ENCODE assay signal across 8 cellular contexts in the genomic region with DNA sequence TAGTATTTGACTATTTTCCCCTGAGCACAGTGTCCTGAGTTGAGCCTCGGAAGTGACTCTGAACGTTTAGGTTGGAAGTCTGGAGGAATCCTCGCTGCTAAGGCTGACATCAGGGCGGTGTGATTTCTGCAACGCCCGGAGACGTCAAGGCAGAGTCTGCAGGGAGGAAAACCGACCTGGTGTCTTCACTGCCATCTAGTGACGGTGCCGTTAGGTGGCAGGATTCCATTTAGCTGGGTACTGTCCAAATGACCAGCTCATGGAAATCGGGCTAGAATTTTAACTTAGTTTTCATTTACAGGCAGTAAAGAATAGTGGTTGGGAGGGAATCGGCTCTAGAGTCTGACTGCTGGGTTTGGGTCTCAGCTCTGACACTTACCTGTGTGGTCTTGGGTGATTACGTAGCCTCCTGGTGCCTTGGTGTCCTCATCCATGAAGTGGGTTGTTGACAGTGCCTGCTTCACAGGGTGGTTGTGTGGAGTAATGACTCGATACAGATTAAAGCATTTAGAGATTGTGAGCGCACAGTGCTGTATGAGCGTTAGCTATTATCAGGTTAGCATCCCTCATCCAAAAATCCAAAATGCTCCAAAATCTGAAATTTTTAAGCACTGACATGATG.
DNase-seq lines count a peak whose midpoint lies in the region; ATAC-seq and TF ChIP-seq lines count a peak whose summit lies in the region.

No MANE protein-coding gene starts in this region.

- peaks cover 4% of the 10 kb centered on the region for H3K9me3 Mint-ChIP-seq in stimulated activated effector memory CD8-positive, alpha-beta T cell treated with anti-CD3 and anti-CD28 coated beads, Interleukin-12 subunit alpha, Interleukin-12 subunit beta, amount 100 ng/mL, for 72 hours

- H3K4me3 ChIP-seq in NB4 (ENCODE audit: low read depth, low read length), result no peak overlapping the region

- peaks cover 5% of the 10 kb centered on the region for H3K4me1 Mint-ChIP-seq in stimulated activated effector memory CD8-positive, alpha-beta T cell treated with anti-CD3 and anti-CD28 coated beads, Interleukin-12 subunit alpha, Interleukin-12 subunit beta, amount 100 ng/mL, for 72 hours

- peak; percentile 83 for TF ChIP-seq CTCF in 22Rv1 (IDR thresholded peaks at IDR 0.05)
- peak; percentile 93 for TF ChIP-seq CTCF in NB4 (IDR thresholded peaks at IDR 0.05; ENCODE audit: low read depth, low read length)

- no peaks in the 10 kb centered on the region for H3K36me3 Mint-ChIP-seq in stimulated activated effector memory CD8-positive, alpha-beta T cell treated with anti-CD3 and anti-CD28 coated beads, Interleukin-12 subunit alpha, Interleukin-12 subunit beta, amount 100 ng/mL, for 72 hours

- DNase-seq in ELF-1 (ENCODE audit: low read depth, low spot score) (peak; percentile 68), NB4 (ENCODE audit: low read depth) (peak; percentile 74), hepatic stellate cell (ENCODE audit: low spot score) (peak; percentile 42), OCI-M2 (lab: John Stamatoyannopoulos, UW; ENCODE audit: unreplicated experiment) (no peak)
- DNase-seq in activated naive CD4-positive, alpha-beta T cell treated with anti-CD3 and anti-CD28 coated beads, Interleukin-2, amount 50 U/mL, for 16 hours, result peak; percentile 19
- DNase-seq in stimulated activated effector memory CD8-positive, alpha-beta T cell treated with anti-CD3 and anti-CD28 coated beads, Interleukin-12 subunit alpha, Interleukin-12 subunit beta, amount 100 ng/mL, for 72 hours (ENCODE audit: low spot score in 2 of 2), result no peak

- no peak overlapping the region for H3K27ac Mint-ChIP-seq in stimulated activated effector memory CD8-positive, alpha-beta T cell treated with anti-CD3 and anti-CD28 coated beads, Interleukin-12 subunit alpha, Interleukin-12 subunit beta, amount 100 ng/mL, for 72 hours

- H3K4me3 Mint-ChIP-seq in stimulated activated effector memory CD8-positive, alpha-beta T cell treated with anti-CD3 and anti-CD28 coated beads, Interleukin-12 subunit alpha, Interleukin-12 subunit beta, amount 100 ng/mL, for 72 hours, result no peak overlapping the region

- peak; percentile 49 for ATAC-seq in stimulated activated effector memory CD8-positive, alpha-beta T cell treated with anti-CD3 and anti-CD28 coated beads, Interleukin-12 subunit alpha, Interleukin-12 subunit beta, amount 100 ng/mL, for 72 hours
- ATAC-seq in GM21367 (IDR thresholded peaks at IDR 0.05; ENCODE audit: unreplicated experiment), result no peak

- no peak overlapping the region for H3K27ac ChIP-seq in 22Rv1

- TF ChIP-seq POLR2A in NB4 (IDR thresholded peaks at IDR 0.05; ENCODE audit: extremely low read depth, insufficient read length), result no peak

Comparison
In these comparisons a context has a peak if more than half of its experiments do, and no peak if none do; other contexts are left out.
1. DNase-seq: peak in ELF-1 (single experiment), NB4 (single experiment), activated naive CD4-positive, alpha-beta T cell treated with anti-CD3 and anti-CD28 coated beads, Interleukin-2, amount 50 U/mL, for 16 hours (single experiment) and hepatic stellate cell (single experiment); none in stimulated activated effector memory CD8-positive, alpha-beta T cell treated with anti-CD3 and anti-CD28 coated beads, Interleukin-12 subunit alpha, Interleukin-12 subunit beta, amount 100 ng/mL, for 72 hours (0 of 2) and OCI-M2 (single experiment).